21 cellular contexts compared by ENCODE assay signal in the genomic region with DNA sequence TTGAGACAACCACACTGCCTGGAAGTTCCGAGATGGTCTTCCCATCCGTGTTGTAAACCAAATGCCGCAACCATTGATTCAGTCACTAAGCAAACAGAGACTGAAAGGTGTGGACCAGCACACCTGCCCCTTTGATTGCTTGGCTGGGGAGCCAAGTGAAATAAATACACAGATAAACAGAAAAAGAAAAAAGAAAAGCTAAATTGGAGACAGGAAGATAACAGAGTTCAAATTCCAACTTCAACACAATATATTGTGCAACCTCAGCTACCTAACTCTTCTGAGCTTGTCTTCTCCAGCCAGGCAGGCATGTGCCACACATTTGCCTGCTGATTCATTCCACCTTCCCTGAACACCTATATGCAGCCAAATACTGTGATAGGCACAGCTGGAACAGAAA.
DNase-seq lines count a peak whose midpoint lies in the region; FAIRE-seq and TF ChIP-seq lines count a peak whose summit lies in the region.
"Had no signal": no experiment of that assay in that cellular context is flagged by ENCODE, and none has a peak within 500 bp of the region (broad histone marks: within the 10 kb centered on the region; RNA-seq: fewer than 3 reads in every experiment).

No MANE protein-coding gene starts in this region.

- H3K27me3 ChIP-seq in small intestine (ENCODE audit: control insufficient read depth in 2 of 2, insufficient read depth in 2 of 2, low read length in 2 of 2): no peaks in the 10 kb centered on the region
- H3K27me3 ChIP-seq: cardiac muscle cell, heart left ventricle had no signal

- DNase-seq in LoVo (ENCODE audit: low spot score) (peak; percentile 81), NCI-H2196 treated with DMSO at 0.1 percent for 48 hours (lab: John Stamatoyannopoulos, UW; ENCODE audit: unreplicated experiment) (peak; percentile 80), epithelial cell of esophagus (ENCODE audit: low read depth) (peak; percentile 46), small intestine (peak; percentile 95), GM13977 (ENCODE audit: low spot score) (no peak), kidney tubule cell (ENCODE audit: low spot score) (no peak)
- no peak for DNase-seq in activated CD8-positive, alpha-beta memory T cell treated with anti-CD3 and anti-CD28 coated beads for 24 hours
- DNase-seq: activated CD4-positive, alpha-beta T cell treated with anti-CD3 and anti-CD28 coated beads, Interleukin-2, amount 50 U/mL, for 48 hours; activated effector memory CD4-positive, alpha-beta T cell treated with Interleukin-2 at 50 U/mL for 16 hours; CD4-positive, CD25-positive, alpha-beta regulatory T cell; GF-D8; GM23248; heart left ventricle; left ventricle myocardium inferior; NCI-H1092; NCI-H2107; NCI-H510A; stimulated activated CD4-positive, alpha-beta T cell treated with anti-CD3 and anti-CD28 coated beads, Interleukin-1b, Interleukin-23, amount 100 ng/mL, for 48 hours had no signal

- H3K4me3 ChIP-seq in epithelial cell of esophagus (ENCODE audit: low read length): no peak overlapping the region
- H3K4me3 ChIP-seq in small intestine (ENCODE audit: low read depth in 1 of 2, low read length in 2 of 2): no peak overlapping the region
- H3K4me3 ChIP-seq: cardiac muscle cell, GM23248, heart left ventricle, left ventricle myocardium inferior had no signal

- peak overlapping the region in 1 of 2 donors; percentile 0 for H3K27ac ChIP-seq in small intestine (ENCODE audit: low read depth in 1 of 2, low read length in 1 of 2)
- H3K27ac ChIP-seq: cardiac muscle cell, GM23248, heart left ventricle, left ventricle myocardium inferior, RWPE1 had no signal

- in situ Hi-C loops in GM13977 (cut with MboI; ENCODE audit: low pct_unique_long_range_greater_than_20kb, low sequenced_read_pairs, unreplicated experiment): no loop called here

- 3 to 74% (median 29%) methylated on average over 3 of the region's 3 CpGs for WGBS in small intestine, 3 donors

- FAIRE-seq in small intestine (lab: Jason Lieb, UNC): no peak
- FAIRE-seq: endothelial cell of umbilical vein had no signal

- no peaks in the 10 kb centered on the region for H3K9me3 ChIP-seq in small intestine (ENCODE audit: control insufficient read depth, low read depth)

- TF ChIP-seq CTCF in epithelial cell of esophagus (IDR thresholded peaks at IDR 0.05; ENCODE audit: insufficient read depth, low read depth, low read length, missing control alignments) (no peak), GM13977 (IDR thresholded peaks at IDR 0.05; ENCODE audit: extremely low read depth, insufficient read depth, missing control alignments) (no peak)

- peaks cover 3 to 5% of the 10 kb centered on the region in 2 donors for H3K4me1 ChIP-seq in small intestine (ENCODE audit: control insufficient read depth in 2 of 2, insufficient read depth in 1 of 2, low read depth in 1 of 2, low read length in 1 of 2)

- no peaks in the 10 kb centered on the region for H3K36me3 ChIP-seq in small intestine (ENCODE audit: control insufficient read depth in 2 of 2, insufficient read depth in 2 of 2, low read length in 2 of 2)
- H3K36me3 ChIP-seq: cardiac muscle cell, left ventricle myocardium inferior had no signal

Comparison
In these comparisons a context has a peak if more than half of its experiments do, and no peak if none do; other contexts are left out.
1. DNase-seq: peak in LoVo (single experiment), NCI-H2196 treated with DMSO at 0.1 percent for 48 hours (single experiment), epithelial cell of esophagus (single experiment) and small intestine (single experiment); none in GM13977 (single experiment), kidney tubule cell (single experiment) and activated CD8-positive, alpha-beta memory T cell treated with anti-CD3 and anti-CD28 coated beads for 24 hours (single experiment).